In the genomic region with DNA sequence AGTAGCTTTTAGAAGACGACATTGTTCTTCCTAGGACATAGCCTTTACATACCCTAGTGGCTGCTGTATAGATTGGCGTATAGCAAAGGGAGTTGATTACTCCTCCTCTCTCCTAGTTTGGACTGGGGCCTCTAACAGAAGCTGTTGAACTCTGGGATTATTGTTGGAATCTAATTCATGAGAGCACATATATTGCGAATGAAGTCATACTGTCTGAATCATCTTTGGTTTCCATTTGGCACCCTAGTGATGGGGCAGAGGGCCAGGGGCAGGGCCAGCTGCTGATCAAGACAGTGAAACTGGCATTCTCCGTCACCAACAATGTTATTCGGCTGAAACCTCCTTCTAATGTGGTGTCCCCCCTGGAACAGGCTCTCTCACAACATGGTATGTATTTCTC, we compare ENCODE assay signal across 1 cellular context.
TF ChIP-seq lines count a peak whose summit lies in the region.

No MANE protein-coding gene starts in this region.

TF ChIP-seq in SK-N-SH, 30 proteins besides CTCF, POLR2A, EP300 and RAD21 (continued from another document):
- TF ChIP-seq TCF12 (IDR thresholded peaks at IDR 0.05): peak; percentile 56; the same call in 1 of the 2 replicates
- TF ChIP-seq YY1 (IDR thresholded peaks at IDR 0.05; ENCODE audit: low read depth): no peak
- TF ChIP-seq, protein P1, sequence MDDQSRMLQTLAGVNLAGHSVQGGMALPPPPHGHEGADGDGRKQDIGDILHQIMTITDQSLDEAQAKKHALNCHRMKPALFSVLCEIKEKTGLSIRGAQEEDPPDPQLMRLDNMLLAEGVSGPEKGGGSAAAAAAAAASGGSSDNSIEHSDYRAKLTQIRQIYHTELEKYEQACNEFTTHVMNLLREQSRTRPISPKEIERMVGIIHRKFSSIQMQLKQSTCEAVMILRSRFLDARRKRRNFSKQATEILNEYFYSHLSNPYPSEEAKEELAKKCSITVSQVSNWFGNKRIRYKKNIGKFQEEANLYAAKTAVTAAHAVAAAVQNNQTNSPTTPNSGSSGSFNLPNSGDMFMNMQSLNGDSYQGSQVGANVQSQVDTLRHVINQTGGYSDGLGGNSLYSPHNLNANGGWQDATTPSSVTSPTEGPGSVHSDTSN (IDR thresholded peaks at IDR 0.05): 0 out of 2 replicates have a peak, but pooled peaks have one; percentile 2
- TF ChIP-seq, protein P2, sequence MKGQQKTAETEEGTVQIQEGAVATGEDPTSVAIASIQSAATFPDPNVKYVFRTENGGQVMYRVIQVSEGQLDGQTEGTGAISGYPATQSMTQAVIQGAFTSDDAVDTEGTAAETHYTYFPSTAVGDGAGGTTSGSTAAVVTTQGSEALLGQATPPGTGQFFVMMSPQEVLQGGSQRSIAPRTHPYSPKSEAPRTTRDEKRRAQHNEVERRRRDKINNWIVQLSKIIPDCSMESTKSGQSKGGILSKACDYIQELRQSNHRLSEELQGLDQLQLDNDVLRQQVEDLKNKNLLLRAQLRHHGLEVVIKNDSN (IDR thresholded peaks at IDR 0.05; ENCODE audit: borderline replicate concordance, low read depth): no peak
- peak; percentile 23; the same call in 1 of the 2 replicates for TF ChIP-seq POLR2AphosphoS5 (IDR thresholded peaks at IDR 0.05; ENCODE audit: low read depth, low read length)
TF ChIP-seq in SK-N-SH: peak in this region for 7.
